Comparison of ENCODE assay signal across 10 cellular contexts in the genomic region with DNA sequence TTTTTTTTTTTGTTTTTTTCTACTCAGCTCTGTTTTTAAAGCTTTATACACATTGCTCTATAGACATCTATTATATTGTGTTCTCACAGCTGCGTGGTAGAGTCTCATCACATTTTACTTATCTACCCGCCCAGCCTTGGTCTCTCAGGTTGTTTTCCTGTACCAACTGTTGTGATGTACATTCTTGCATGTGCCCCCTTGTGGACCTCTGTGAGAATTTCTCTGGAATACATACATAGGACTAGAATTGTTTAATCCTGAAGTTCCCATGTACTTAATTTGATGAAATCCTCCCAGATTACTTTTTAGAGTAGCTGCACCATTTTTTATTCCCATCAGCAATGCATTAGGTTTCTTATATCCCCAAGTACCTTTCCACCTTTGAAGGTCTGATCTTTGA. TPM values are rescaled to one million over a fixed set of nuclear protein-coding genes. Genes with fewer than 3 reads are reported as not detected.
A peak's percentile ranks its signal among the peaks of the same experiment; 100 is the strongest.
DNase-seq lines count a peak whose midpoint lies in the region; ATAC-seq and TF ChIP-seq lines count a peak whose summit lies in the region.
"Had no signal": no experiment of that assay in that cellular context is flagged by ENCODE, and none has a peak within 500 bp of the region (broad histone marks: within the 10 kb centered on the region; RNA-seq: fewer than 3 reads in every experiment).

No MANE protein-coding gene starts in this region.

- DNase-seq in GM12864 (ENCODE audit: low read depth) (no peak), HT1080 (ENCODE audit: low read depth) (peak; percentile 24), SKM-1 treated with dmso at 0.1 percent for 144 hours (lab: John Stamatoyannopoulos, UW; ENCODE audit: unreplicated experiment) (peak; percentile 15), kidney epithelial cell (ENCODE audit: low read depth) (no peak)
- no peak for DNase-seq in stimulated activated naive CD4-positive, alpha-beta T cell treated with Interleukin-2 at 50 U/mL for 16 hours (lab: John Stamatoyannopoulos, UW)
- no peak for DNase-seq in natural killer cell treated with Interleukin-12 subunit alpha and Interleukin-12 subunit beta and Interleukin-15 and Interleukin-18, amount 100 ng/mL, for 72 hours (ENCODE audit: low spot score)

- H3K36me3 Mint-ChIP-seq in natural killer cell treated with Interleukin-12 subunit alpha and Interleukin-12 subunit beta and Interleukin-15 and Interleukin-18, amount 100 ng/mL, for 72 hours, result no peaks in the 10 kb centered on the region

- TF ChIP-seq CTCF in GM12864 (IDR thresholded peaks at IDR 0.05; ENCODE audit: low read depth, low read length, missing control alignments) (peak; percentile 42), kidney epithelial cell (IDR thresholded peaks at IDR 0.05; ENCODE audit: insufficient read depth, low read length, poor library complexity, severe bottlenecking) (peak; percentile 54)

- no peaks in the 10 kb centered on the region for H3K4me1 Mint-ChIP-seq in natural killer cell treated with Interleukin-12 subunit alpha and Interleukin-12 subunit beta and Interleukin-15 and Interleukin-18, amount 100 ng/mL, for 72 hours (ENCODE audit: low read depth in 2 of 2)

- no peak overlapping the region for H3K27ac Mint-ChIP-seq in natural killer cell treated with Interleukin-12 subunit alpha and Interleukin-12 subunit beta and Interleukin-15 and Interleukin-18, amount 100 ng/mL, for 72 hours

- no peaks in the 10 kb centered on the region for H3K27me3 Mint-ChIP-seq in natural killer cell treated with Interleukin-12 subunit alpha and Interleukin-12 subunit beta and Interleukin-15 and Interleukin-18, amount 100 ng/mL, for 72 hours

- H3K4me3 Mint-ChIP-seq in natural killer cell treated with Interleukin-12 subunit alpha and Interleukin-12 subunit beta and Interleukin-15 and Interleukin-18, amount 100 ng/mL, for 72 hours, result no peak overlapping the region

- H3K9me3 Mint-ChIP-seq in natural killer cell treated with Interleukin-12 subunit alpha and Interleukin-12 subunit beta and Interleukin-15 and Interleukin-18, amount 100 ng/mL, for 72 hours, result no peaks in the 10 kb centered on the region

- H3K4me3 ChIP-seq in GM12864 (ENCODE audit: low read depth, low read length), result no peak overlapping the region
- H3K4me3 ChIP-seq in kidney epithelial cell (ENCODE audit: low read depth, low read length), result no peak overlapping the region

- no peak for ATAC-seq in GM21390 (IDR thresholded peaks at IDR 0.05; ENCODE audit: unreplicated experiment)
- ATAC-seq in natural killer cell treated with Interleukin-12 subunit alpha and Interleukin-12 subunit beta and Interleukin-15 and Interleukin-18, amount 100 ng/mL, for 72 hours, result no peak
- no peak for ATAC-seq in HG03025 (IDR thresholded peaks at IDR 0.05; ENCODE audit: low FRiP score, unreplicated experiment)

- no peaks in the 10 kb centered on the region for H3K36me3 ChIP-seq in kidney epithelial cell (ENCODE audit: control insufficient read depth, insufficient read depth, low read length)

- no peaks in the 10 kb centered on the region for H3K27me3 ChIP-seq in kidney epithelial cell (ENCODE audit: control insufficient read depth, insufficient read depth, low read length)

RNA-seq across cellular contexts. Expression of a gene that starts 40.4 kb away (rescaled TPM):
- total RNA-seq in HT1080 (2014; rRNA removed; shearing (Covaris generic)), result not detected in 2 replicates
- polyA plus RNA-seq in HT1080 (2015; cell fraction: cytosol; rRNA removed), result not detected in 2 replicates
- polyA plus RNA-seq in HT1080 (2015; cell fraction: nucleus; rRNA removed), result not detected in 2 replicates
- 0.75 and 1.3 TPM in 2 replicates for total RNA-seq in kidney epithelial cell
- total RNA-seq in natural killer cell treated with Interleukin-12 subunit alpha and Interleukin-12 subunit beta and Interleukin-15 and Interleukin-18, amount 100 ng/mL, for 72 hours, result not detected
- total RNA-seq: pulmonary artery endothelial cell; T-helper 2 cell treated with Interferon-gamma antibody and Interleukin-4, amounts not matched to agents 100 ng/mL and 5 ng/mL, for 36 hours had no signal

Comparison
In these comparisons a context has a peak if more than half of its experiments do, and no peak if none do; other contexts are left out.
1. DNase-seq: peak in HT1080 (single experiment) and SKM-1 treated with dmso at 0.1 percent for 144 hours (single experiment); none in GM12864 (single experiment), kidney epithelial cell (single experiment), stimulated activated naive CD4-positive, alpha-beta T cell treated with Interleukin-2 at 50 U/mL for 16 hours (single experiment) and natural killer cell treated with Interleukin-12 subunit alpha and Interleukin-12 subunit beta and Interleukin-15 and Interleukin-18, amount 100 ng/mL, for 72 hours (single experiment).